Comparison of ENCODE assay signal across 12 cellular contexts in the genomic region with DNA sequence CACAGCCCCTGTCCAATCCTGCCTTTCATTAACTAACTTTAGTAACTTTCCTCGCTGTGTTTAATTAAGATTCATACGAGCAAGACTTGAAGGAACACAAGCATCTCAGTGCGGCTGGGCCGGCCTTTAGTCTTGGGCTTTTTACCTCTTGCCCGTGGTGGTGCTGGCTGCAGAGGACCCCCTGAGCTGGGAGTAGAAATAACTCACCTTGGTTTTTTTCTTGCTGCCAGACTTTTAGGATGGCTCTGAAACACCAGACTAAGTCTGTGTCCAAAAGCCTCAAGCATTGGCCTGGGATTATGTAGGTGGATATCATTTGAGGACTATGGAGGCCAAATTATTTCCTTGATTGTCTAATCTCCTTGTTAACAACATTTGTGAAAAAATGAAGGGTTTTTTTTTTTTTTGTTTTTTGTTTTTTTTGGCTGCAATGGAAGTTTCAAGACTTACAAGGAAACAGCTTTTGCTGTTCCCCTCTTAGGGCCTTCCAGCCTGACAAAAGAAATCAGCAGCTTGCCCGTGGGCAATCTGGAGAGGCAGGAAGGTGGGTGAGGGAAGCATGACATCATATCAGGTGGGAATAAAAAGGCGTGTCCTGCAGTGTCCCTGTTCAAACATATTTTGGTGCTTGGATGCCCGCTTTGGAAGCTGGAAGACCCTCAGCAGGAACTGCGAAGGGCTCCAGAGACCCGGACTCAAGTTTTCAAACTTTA. TPM values are rescaled to one million over a fixed set of nuclear protein-coding genes. Genes with fewer than 3 reads are reported as not detected.
"Had no signal": no experiment of that assay in that cellular context is flagged by ENCODE, and none has a peak within 500 bp of the region (broad histone marks: within the 10 kb centered on the region; RNA-seq: fewer than 3 reads in every experiment).

No MANE protein-coding gene starts in this region.

- DNase-seq: activated CD4-positive, alpha-beta T cell treated with anti-CD3 and anti-CD28 coated beads, Interleukin-2, amount 50 U/mL, for 1 hour; activated CD4-positive, CD25-positive, alpha-beta regulatory T cell; activated T-cell treated with anti-CD3 and anti-CD28 coated beads for 4 hours; amniotic stem cell; brain microvascular endothelial cell; foreskin keratinocyte; immature natural killer cell; naive thymus-derived CD8-positive, alpha-beta T cell; stimulated activated CD4-positive, alpha-beta T cell treated with anti-CD3 and anti-CD28 coated beads, Interleukin-4, amount 100 ng/mL, for 4 hours; stomach had no signal

- H3K27ac Mint-ChIP-seq: activated naive CD4-positive, alpha-beta T cell treated with anti-CD3 and anti-CD28 coated beads, Interleukin-2, amount 50 U/mL, for 72 hours; activated T-helper 17 cell treated with anti-CD3 and anti-CD28 coated beads, Interleukin-2, amount 50 U/mL, for 72 hours; immature natural killer cell; naive thymus-derived CD8-positive, alpha-beta T cell had no signal

- H3K4me1 Mint-ChIP-seq: immature natural killer cell had no signal

- ATAC-seq: activated naive CD4-positive, alpha-beta T cell treated with anti-CD3 and anti-CD28 coated beads, Interleukin-2, amount 50 U/mL, for 72 hours; activated T-helper 17 cell treated with anti-CD3 and anti-CD28 coated beads, Interleukin-2, amount 50 U/mL, for 72 hours; foreskin keratinocyte; naive thymus-derived CD8-positive, alpha-beta T cell had no signal

- H3K9me3 Mint-ChIP-seq: immature natural killer cell had no signal

- H3K4me3 Mint-ChIP-seq: activated T-helper 17 cell treated with anti-CD3 and anti-CD28 coated beads, Interleukin-2, amount 50 U/mL, for 72 hours; immature natural killer cell; naive thymus-derived CD8-positive, alpha-beta T cell had no signal

- H3K36me3 Mint-ChIP-seq: activated naive CD4-positive, alpha-beta T cell treated with anti-CD3 and anti-CD28 coated beads, Interleukin-2, amount 50 U/mL, for 72 hours; immature natural killer cell; naive thymus-derived CD8-positive, alpha-beta T cell had no signal

RNA-seq across cellular contexts. Expression of a gene that starts 44.0 kb away (rescaled TPM):
- total RNA-seq: foreskin keratinocyte had no signal
